In the genomic region with DNA sequence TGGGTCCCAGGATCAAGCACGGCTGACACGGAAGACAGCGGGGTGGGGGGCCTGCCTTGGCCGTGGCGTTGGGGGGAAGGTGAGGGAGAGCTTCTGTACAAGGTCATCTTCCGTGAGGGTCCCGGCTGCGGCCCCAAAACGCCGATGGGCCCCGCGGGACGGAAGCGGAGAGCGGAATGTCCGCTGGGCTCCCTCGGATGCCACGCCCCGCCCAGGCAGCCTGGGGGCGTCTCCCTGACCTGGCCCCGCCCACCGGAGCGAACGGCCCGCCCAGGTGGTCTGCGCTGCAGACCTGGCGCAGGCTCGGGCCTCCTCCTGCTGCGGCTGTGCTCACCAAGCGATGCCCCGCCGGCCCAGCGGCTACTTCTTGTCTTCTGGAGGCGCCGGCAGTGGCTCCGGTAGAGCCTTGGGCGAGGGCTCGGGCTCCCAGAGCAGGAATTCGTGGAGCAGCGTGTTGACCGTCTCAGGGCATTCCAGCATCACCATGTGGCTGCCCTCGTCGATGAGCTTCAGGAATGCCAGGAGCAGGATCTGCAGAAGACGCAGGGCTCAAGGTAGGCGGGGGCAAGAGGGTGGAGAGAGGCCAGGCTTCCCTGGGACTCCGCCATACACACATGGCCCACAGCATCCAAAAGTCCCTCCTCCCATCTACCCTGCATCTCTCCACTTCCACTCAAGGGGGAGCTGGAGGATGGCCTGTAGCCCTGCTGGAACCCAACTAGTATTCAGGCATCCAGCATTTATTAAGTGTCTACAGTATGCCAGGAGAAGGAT, we compare ENCODE assay signal across 8 cellular contexts. TPM values are rescaled to one million over a fixed set of nuclear protein-coding genes. Genes with fewer than 3 reads are reported as not detected.
DNase-seq lines count a peak whose midpoint lies in the region; ATAC-seq and TF ChIP-seq lines count a peak whose summit lies in the region.

No MANE protein-coding gene starts in this region.

- intact Hi-C loops in dorsolateral prefrontal cortex (cut with DNase I) (no loop called here), lower lobe of right lung (cut with DNase I) (no loop called here)

- peak overlapping the region in 10 of 59 donors; percentile 5 to 56 (median 36) for H3K27ac ChIP-seq in dorsolateral prefrontal cortex
- peak overlapping the region; percentile 61 for H3K27ac ChIP-seq in lower lobe of right lung

- peak; percentile 89 for TF ChIP-seq CTCF in GM10248 (IDR thresholded peaks at IDR 0.05; ENCODE audit: control extremely low read depth, extremely low read depth, low read depth, missing control alignments)
- TF ChIP-seq CTCF in dorsolateral prefrontal cortex (IDR thresholded peaks at IDR 0.05 in 54 of 56, conservative IDR thresholded peaks at IDR 0.05 in 2 of 56; ENCODE audit: low read depth in 1 of 56, partially characterized antibody in 56 of 56) = peak in 55 of 56 donors; percentile 22 to 69 (median 54)
- TF ChIP-seq CTCF in lower lobe of right lung (IDR thresholded peaks at IDR 0.05) = peak; percentile 73

- DNase-seq in GM10248 (ENCODE audit: extremely low spot score) (peak; percentile 97), HCEC 1CT (peak; percentile 85), NCI-H1694 treated with DMSO at 0.1 percent for 48 hours (lab: John Stamatoyannopoulos, UW) (peak; percentile 84), dorsolateral prefrontal cortex (peak in 6 of 10 donors; percentile 47 to 68 (median 58)), lower lobe of right lung (peak; percentile 77)
- peak; percentile 69 to 71 for DNase-seq in activated CD4-positive, alpha-beta T cell treated with anti-CD3 and anti-CD28 coated beads, Interleukin-2, amount 50 U/mL, for 24 hours (ENCODE audit: low read depth in 1 of 2, low spot score in 1 of 2)
- DNase-seq in stimulated activated CD8-positive, alpha-beta memory T cell treated with anti-CD3 and anti-CD28 coated beads, Interleukin-12 subunit alpha, Interleukin-12 subunit beta, amount 100 ng/mL, for 1 hour (ENCODE audit: low read depth) = peak; percentile 53
- no peak for DNase-seq in NK-92 treated with Interleukin-12 subunit alpha and Interleukin-12 subunit beta, amount 100 ng/mL, for 24 hours (lab: John Stamatoyannopoulos, UW)

- peak; percentile 94 to 95 for ATAC-seq in lower lobe of right lung

- POLR2A ChIA-PET in GM10248 (lab: Yijun Ruan, JAX) = interaction anchor here (0.5 kb wide), 1 partner anchor 106 kb away, joined by 6 read pairs; no protein-coding TSS in a partner anchor

- peak overlapping the region in 58 of 59 donors; percentile 1 to 64 (median 45) for H3K4me3 ChIP-seq in dorsolateral prefrontal cortex
- peak overlapping the region; percentile 67 for H3K4me3 ChIP-seq in lower lobe of right lung

- CTCF ChIA-PET in GM10248 (lab: Yijun Ruan, JAX) = interaction anchor here (0.7 to 7.8 kb wide), 12 partner anchors 10 to 120 kb away, joined by 3 to 53 read pairs (median 4); a partner anchor contains a TSS

- H3K4me1 ChIP-seq in lower lobe of right lung = peaks cover 12% of the 10 kb centered on the region

- no peaks in the 10 kb centered on the region for H3K9me3 ChIP-seq in lower lobe of right lung

- peaks cover 4% of the 10 kb centered on the region for H3K36me3 ChIP-seq in lower lobe of right lung

- H3K27me3 ChIP-seq in dorsolateral prefrontal cortex = no peaks in the 10 kb centered on the region
- H3K27me3 ChIP-seq in lower lobe of right lung (ENCODE audit: low read depth) = no peaks in the 10 kb centered on the region

RNA-seq across cellular contexts. Expression of a gene that starts 10.7 kb away (rescaled TPM):
- total RNA-seq in dorsolateral prefrontal cortex = 100 to 1,000 TPM in 7 of 120 experiments, 10 to 100 TPM in 113; 22.5 to 113 (median 78.2) TPM
- total RNA-seq in lower lobe of right lung = 19.5 TPM

RNA-seq across cellular contexts. Expression of a gene that starts 10.8 kb away (rescaled TPM):
- 1 to 10 TPM in 113 of 120 experiments, under 1 TPM in 7; 0.68 to 6.6 (median 2.6) TPM for total RNA-seq in dorsolateral prefrontal cortex
- total RNA-seq in lower lobe of right lung = 0.92 TPM

RNA-seq across cellular contexts. Expression of a gene that starts 13.2 kb away (rescaled TPM):
- total RNA-seq in dorsolateral prefrontal cortex (10 to 100 TPM; 41.6 to 99.8 (median 67.2) TPM), lower lobe of right lung (68.3 TPM)

RNA-seq across cellular contexts. Expression of a gene that starts 16.9 kb away (rescaled TPM):
- total RNA-seq in dorsolateral prefrontal cortex (10 to 100 TPM; 33.9 to 94.0 (median 52.4) TPM), lower lobe of right lung (32.2 TPM)

RNA-seq across cellular contexts. Expression of a gene that starts 25.2 kb away (rescaled TPM):
- 100 to 1,000 TPM in 110 of 120 experiments, 10 to 100 TPM in 10; 78.2 to 165 (median 122) TPM for total RNA-seq in dorsolateral prefrontal cortex
- 58.4 TPM for total RNA-seq in lower lobe of right lung
